Comparison of ENCODE assay signal across 21 cellular contexts in the genomic region with DNA sequence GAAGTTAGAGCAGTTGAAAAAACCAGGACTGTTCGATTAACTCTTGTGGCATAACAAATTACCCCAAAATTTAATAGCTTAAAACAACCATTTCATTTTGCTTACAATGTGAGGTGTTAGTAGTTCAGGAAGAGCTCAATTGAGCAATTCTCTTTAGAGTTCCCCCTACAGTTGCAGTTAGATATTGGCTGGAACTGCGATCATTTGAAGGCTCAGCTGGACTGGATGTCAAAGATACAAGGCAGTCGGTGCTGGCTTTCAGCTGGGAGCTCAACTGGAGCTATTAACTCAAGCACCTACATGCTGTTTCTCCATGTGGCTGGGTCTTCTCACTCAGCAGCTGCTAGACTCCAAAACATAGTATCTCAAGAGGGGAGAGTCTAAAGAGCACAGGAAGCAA.
DNase-seq lines count a peak whose midpoint lies in the region; FAIRE-seq and TF ChIP-seq lines count a peak whose summit lies in the region.
"Had no signal": no experiment of that assay in that cellular context is flagged by ENCODE, and none has a peak within 500 bp of the region (broad histone marks: within the 10 kb centered on the region; RNA-seq: fewer than 3 reads in every experiment).

No MANE protein-coding gene starts in this region.

- DNase-seq in DMS 273 (lab: John Stamatoyannopoulos, UW; ENCODE audit: unreplicated experiment) (peak; percentile 4), DMS 273 treated with DMSO at 0.1 percent for 48 hours (lab: John Stamatoyannopoulos, UW) (no peak), GM06990 (ENCODE audit: extremely low read depth, insufficient read length) (no peak), NCI-H69 (lab: John Stamatoyannopoulos, UW) (peak; percentile 36), kidney epithelial cell (ENCODE audit: low read depth) (no peak), HTR-8/SVneo (ENCODE audit: insufficient read length, low spot score) (no peak), spleen (no peak), NCI-H1105 treated with DMSO at 0.1 percent for 48 hours (lab: John Stamatoyannopoulos, UW) (no peak)
- DNase-seq: activated CD4-positive, alpha-beta T cell treated with anti-CD3 and anti-CD28 coated beads for 4 hours; activated CD8-positive, alpha-beta memory T cell treated with anti-CD3 and anti-CD28 coated beads, Interleukin-2, amount 50 U/mL, for 48 hours; activated naive CD4-positive, alpha-beta T cell treated with anti-CD3 and anti-CD28 coated beads, Interleukin-2, amount 10 ng/mL, durations not matched to agents 7 days and 5 days; DMS79; HFFc6; kidney glomerular epithelial cell; mucosa of descending colon; NCI-H1417 treated with DMSO at 0.1 percent for 48 hours; NCI-H526; stimulated activated naive B cell treated with anti-CD40 and anti-IgM and Interleukin-4, amounts not matched to agents 10 μg/mL and 1 μg/mL and 100 μg/mL, for 72 hours; T-helper 9 cell; upper lobe of left lung had no signal

- H3K4me3 ChIP-seq in GM06990 (replicated peaks; ENCODE audit: low read depth, low read length) = no peak overlapping the region
- H3K4me3 ChIP-seq in kidney epithelial cell (ENCODE audit: low read depth, low read length) = no peak overlapping the region
- no peak overlapping the region for H3K4me3 ChIP-seq in spleen
- H3K4me3 ChIP-seq: mucosa of descending colon, upper lobe of left lung had no signal

- intact Hi-C loops in spleen (cut with DNase I; ENCODE audit: low total_unique reads) = no loop called here

- peak; percentile 22 for TF ChIP-seq CTCF in GM06990 (IDR thresholded peaks at IDR 0.05; ENCODE audit: insufficient read depth, low read length, poor library complexity, severe bottlenecking)
- peak; percentile 7 for TF ChIP-seq CTCF in kidney epithelial cell (IDR thresholded peaks at IDR 0.05; ENCODE audit: insufficient read depth, low read length, poor library complexity, severe bottlenecking)
- TF ChIP-seq CTCF in spleen (IDR thresholded peaks at IDR 0.05 in 8 of 11, conservative IDR thresholded peaks at IDR 0.05 in 3 of 11) = no peak

- FAIRE-seq in HTR-8/SVneo (lab: Jason Lieb, UNC) = no peak

- H3K4me1 ChIP-seq in spleen = no peaks in the 10 kb centered on the region
- H3K4me1 ChIP-seq: upper lobe of left lung had no signal

- H3K9me3 ChIP-seq in spleen = peaks cover 0 to 5% (median 0%) of the 10 kb centered on the region in 8 donors
- H3K9me3 ChIP-seq: mucosa of descending colon, upper lobe of left lung had no signal

- WGBS in spleen, 5 donors = 37 to 59% (median 52%) methylated on average over 3 of the region's 3 CpGs

- no peaks in the 10 kb centered on the region for H3K36me3 ChIP-seq in GM06990 (ENCODE audit: control insufficient read depth, insufficient read depth, low read length)
- no peaks in the 10 kb centered on the region for H3K36me3 ChIP-seq in kidney epithelial cell (ENCODE audit: control insufficient read depth, insufficient read depth, low read length)
- H3K36me3 ChIP-seq in spleen = no peaks in the 10 kb centered on the region
- H3K36me3 ChIP-seq: upper lobe of left lung had no signal

- no peaks in the 10 kb centered on the region for H3K27me3 ChIP-seq in GM06990 (replicated peaks; ENCODE audit: control insufficient read depth, insufficient read depth, low read length)
- H3K27me3 ChIP-seq in kidney epithelial cell (ENCODE audit: control insufficient read depth, insufficient read depth, low read length) = no peaks in the 10 kb centered on the region
- no peaks in the 10 kb centered on the region for H3K27me3 ChIP-seq in spleen (replicated peaks in 1 of 7)
- H3K27me3 ChIP-seq: upper lobe of left lung had no signal

- TF ChIP-seq POLR2A in spleen (IDR thresholded peaks at IDR 0.05) = no peak

- no peak overlapping the region for H3K27ac ChIP-seq in spleen
- H3K27ac ChIP-seq: 22Rv1, upper lobe of left lung had no signal

Comparison
In these comparisons a context has a peak if more than half of its experiments do, and no peak if none do; other contexts are left out.
1. DNase-seq: peak in DMS 273 (single experiment) and NCI-H69 (single experiment); none in DMS 273 treated with DMSO at 0.1 percent for 48 hours (single experiment), GM06990 (single experiment), kidney epithelial cell (single experiment), HTR-8/SVneo (single experiment), spleen (single experiment) and NCI-H1105 treated with DMSO at 0.1 percent for 48 hours (single experiment).
2. CTCF ChIP-seq: peak in GM06990 (single experiment) and kidney epithelial cell (single experiment); none in spleen (0 of 11).